37 cellular contexts compared by ENCODE assay signal in the genomic region with DNA sequence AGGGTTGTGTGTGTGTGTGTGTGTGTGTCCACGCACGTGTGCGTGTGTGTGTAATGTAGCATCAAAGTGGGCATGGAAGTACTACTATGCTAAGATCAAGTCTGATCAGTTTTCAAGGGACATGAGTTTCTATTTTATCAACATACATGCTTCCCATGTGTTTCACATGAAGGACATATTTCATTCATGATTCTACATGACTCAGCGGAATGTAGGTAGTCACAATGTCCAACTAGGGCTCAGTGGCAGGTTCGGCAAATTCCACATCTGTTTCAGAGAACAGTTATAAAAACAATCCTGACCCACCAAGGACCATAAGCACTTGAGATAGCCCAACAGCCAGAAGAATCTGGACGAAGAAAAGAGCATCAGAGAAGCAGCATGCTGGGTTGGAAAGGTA.
"Had no signal": no experiment of that assay in that cellular context is flagged by ENCODE, and none has a peak within 500 bp of the region (broad histone marks: within the 10 kb centered on the region; RNA-seq: fewer than 3 reads in every experiment).

No MANE protein-coding gene starts in this region.

- H3K4me1 Mint-ChIP-seq: activated CD4-positive, alpha-beta T cell treated with anti-CD3 and anti-CD28 coated beads, Interleukin-2, amount 10 ng/mL, durations not matched to agents 24 days and 14 days; activated naive CD4-positive, alpha-beta T cell treated with anti-CD3 and anti-CD28 coated beads, Interleukin-2, amount 10 ng/mL, durations not matched to agents 7 days and 5 days; activated naive CD4-positive, alpha-beta T cell treated with anti-CD3 and anti-CD28 coated beads, Interleukin-2, amount 50 U/mL, for 24 hours; activated naive CD8-positive, alpha-beta T cell treated with anti-CD3 and anti-CD28 coated beads, Interleukin-2, amount 10 ng/mL, durations not matched to agents 7 days and 5 days; activated naive CD8-positive, alpha-beta T cell treated with anti-CD3 and anti-CD28 coated beads, Interleukin-2, amount 50 U/mL, for 24 hours; central memory CD8-positive, alpha-beta T cell had no signal

- DNase-seq: activated CD4-positive, alpha-beta memory T cell treated with anti-CD3 and anti-CD28 coated beads for 36 hours; activated CD4-positive, alpha-beta T cell treated with anti-CD3 and anti-CD28 coated beads for 4 hours; activated CD4-positive, alpha-beta T cell treated with anti-CD3 and anti-CD28 coated beads, Interleukin-2, amount 10 ng/mL, durations not matched to agents 24 days and 14 days; activated CD4-positive, alpha-beta T cell treated with anti-CD3 and anti-CD28 coated beads, Interleukin-2, amount 50 U/mL, for 1 hour; activated CD4-positive, alpha-beta T cell treated with anti-CD3 and anti-CD28 coated beads, Interleukin-2, amount 50 U/mL, for 4 hours; activated CD4-positive, CD25-positive, alpha-beta regulatory T cell; activated CD8-positive, alpha-beta memory T cell treated with anti-CD3 and anti-CD28 coated beads, Interleukin-2, amount 50 U/mL, for 4 hours; activated CD8-positive, alpha-beta T cell treated with anti-CD3 and anti-CD28 coated beads for 36 hours; activated effector memory CD4-positive, alpha-beta T cell treated with Interleukin-2 at 50 U/mL for 16 hours; activated gamma-delta T cell; activated naive CD4-positive, alpha-beta T cell treated with anti-CD3 and anti-CD28 coated beads, Interleukin-2, amount 10 ng/mL, durations not matched to agents 7 days and 5 days; activated naive CD4-positive, alpha-beta T cell treated with Interleukin-2 at 50 U/mL for 16 hours; activated naive CD8-positive, alpha-beta T cell treated with anti-CD3 and anti-CD28 coated beads, Interleukin-2, amount 10 ng/mL, durations not matched to agents 7 days and 5 days; activated naive CD8-positive, alpha-beta T cell treated with anti-CD3 and anti-CD28 coated beads, Interleukin-2, amount 50 U/mL, for 24 hours; activated T-cell treated with anti-CD3 and anti-CD28 coated beads, Interleukin-2, amount 50 U/mL, for 24 hours; activated T-cell treated with anti-CD3 and anti-CD28 coated beads, Interleukin-2, amount 50 U/mL, for 48 hours; amygdala; anterior cingulate cortex; caudate nucleus; cerebellar nuclear complex; T-helper 1 cell; T-helper 2 cell; T-helper 9 cell; WERI-Rb-1 had no signal

- H3K27ac Mint-ChIP-seq: activated CD4-positive, alpha-beta memory T cell treated with anti-CD3 and anti-CD28 coated beads for 36 hours; activated CD4-positive, alpha-beta T cell treated with anti-CD3 and anti-CD28 coated beads, Interleukin-2, amount 10 ng/mL, durations not matched to agents 24 days and 14 days; activated CD8-positive, alpha-beta T cell treated with anti-CD3 and anti-CD28 coated beads for 36 hours; activated naive CD4-positive, alpha-beta T cell treated with anti-CD3 and anti-CD28 coated beads, Interleukin-2, amount 10 ng/mL, durations not matched to agents 7 days and 5 days; activated naive CD4-positive, alpha-beta T cell treated with anti-CD3 and anti-CD28 coated beads, Interleukin-2, amount 50 U/mL, for 24 hours; activated naive CD8-positive, alpha-beta T cell; activated naive CD8-positive, alpha-beta T cell treated with anti-CD3 and anti-CD28 coated beads, Interleukin-2, amount 10 ng/mL, durations not matched to agents 7 days and 5 days; activated naive CD8-positive, alpha-beta T cell treated with anti-CD3 and anti-CD28 coated beads, Interleukin-2, amount 50 U/mL, for 24 hours; activated T-cell treated with anti-CD3 and anti-CD28 coated beads, Interleukin-2, amount 50 U/mL, for 24 hours; activated T-helper 2 cell treated with anti-CD3 and anti-CD28 coated beads, Interferon-gamma antibody, Interleukin-2, Interleukin-4, amounts not matched to agents 10 μg/mL and 5 μg/mL and 100 μg/mL, durations not matched to agents 14 hours and 24 hours and 36 hours; brain; T-helper 1 cell treated with Interleukin-12 subunit alpha and Interleukin-12 subunit beta and Interleukin-4 antibody, amounts not matched to agents 30 μg/mL and 1 μg/mL, for 36 hours; T-helper 2 cell treated with Interferon-gamma antibody and Interleukin-4, amounts not matched to agents 5 μg/mL and 100 μg/mL, for 36 hours; WTC11 had no signal

- H3K4me1 ChIP-seq: ascending aorta had no signal

- H3K9me3 Mint-ChIP-seq: activated CD4-positive, alpha-beta memory T cell treated with anti-CD3 and anti-CD28 coated beads for 36 hours; activated CD4-positive, alpha-beta T cell treated with anti-CD3 and anti-CD28 coated beads, Interleukin-2, amount 10 ng/mL, durations not matched to agents 24 days and 14 days; activated CD8-positive, alpha-beta T cell treated with anti-CD3 and anti-CD28 coated beads for 36 hours; activated naive CD4-positive, alpha-beta T cell treated with anti-CD3 and anti-CD28 coated beads, Interleukin-2, amount 10 ng/mL, durations not matched to agents 7 days and 5 days; activated naive CD4-positive, alpha-beta T cell treated with anti-CD3 and anti-CD28 coated beads, Interleukin-2, amount 50 U/mL, for 24 hours; activated naive CD8-positive, alpha-beta T cell treated with anti-CD3 and anti-CD28 coated beads, Interleukin-2, amount 10 ng/mL, durations not matched to agents 7 days and 5 days; activated naive CD8-positive, alpha-beta T cell treated with anti-CD3 and anti-CD28 coated beads, Interleukin-2, amount 50 U/mL, for 24 hours; activated T-cell treated with anti-CD3 and anti-CD28 coated beads, Interleukin-2, amount 50 U/mL, for 24 hours; activated T-helper 2 cell treated with anti-CD3 and anti-CD28 coated beads, Interferon-gamma antibody, Interleukin-2, Interleukin-4, amounts not matched to agents 10 μg/mL and 5 μg/mL and 100 μg/mL, durations not matched to agents 14 hours and 24 hours and 36 hours; brain; central memory CD8-positive, alpha-beta T cell; T-helper 1 cell treated with Interleukin-12 subunit alpha and Interleukin-12 subunit beta and Interleukin-4 antibody, amounts not matched to agents 30 μg/mL and 1 μg/mL, for 36 hours; T-helper 2 cell treated with Interferon-gamma antibody and Interleukin-4, amounts not matched to agents 5 μg/mL and 100 μg/mL, for 36 hours; WTC11 had no signal

- H3K4me3 ChIP-seq: ascending aorta, cardiac muscle cell had no signal

- H3K27me3 Mint-ChIP-seq: activated CD4-positive, alpha-beta T cell treated with anti-CD3 and anti-CD28 coated beads, Interleukin-2, amount 10 ng/mL, durations not matched to agents 24 days and 14 days; activated CD8-positive, alpha-beta T cell treated with anti-CD3 and anti-CD28 coated beads for 36 hours; brain had no signal

- H3K36me3 ChIP-seq: ascending aorta, cardiac muscle cell, WERI-Rb-1 had no signal

- H3K9me3 ChIP-seq: ascending aorta had no signal

- H3K36me3 Mint-ChIP-seq: activated CD4-positive, alpha-beta memory T cell treated with anti-CD3 and anti-CD28 coated beads for 36 hours; activated naive CD4-positive, alpha-beta T cell treated with anti-CD3 and anti-CD28 coated beads, Interleukin-2, amount 10 ng/mL, durations not matched to agents 7 days and 5 days; activated naive CD4-positive, alpha-beta T cell treated with anti-CD3 and anti-CD28 coated beads, Interleukin-2, amount 50 U/mL, for 24 hours; activated naive CD8-positive, alpha-beta T cell; activated naive CD8-positive, alpha-beta T cell treated with anti-CD3 and anti-CD28 coated beads, Interleukin-2, amount 10 ng/mL, durations not matched to agents 7 days and 5 days; brain; WTC11 had no signal

- H3K27me3 ChIP-seq: ascending aorta, cardiac muscle cell had no signal

- FAIRE-seq: bronchial epithelial cell, TTC549 had no signal

- H3K27ac ChIP-seq: ascending aorta, cardiac muscle cell, WERI-Rb-1 had no signal

- H3K4me3 Mint-ChIP-seq: activated CD4-positive, alpha-beta memory T cell treated with anti-CD3 and anti-CD28 coated beads for 36 hours; activated CD4-positive, alpha-beta T cell treated with anti-CD3 and anti-CD28 coated beads, Interleukin-2, amount 10 ng/mL, durations not matched to agents 24 days and 14 days; activated CD8-positive, alpha-beta T cell treated with anti-CD3 and anti-CD28 coated beads for 36 hours; activated naive CD4-positive, alpha-beta T cell treated with anti-CD3 and anti-CD28 coated beads, Interleukin-2, amount 10 ng/mL, durations not matched to agents 7 days and 5 days; activated naive CD4-positive, alpha-beta T cell treated with anti-CD3 and anti-CD28 coated beads, Interleukin-2, amount 50 U/mL, for 24 hours; activated naive CD8-positive, alpha-beta T cell; activated naive CD8-positive, alpha-beta T cell treated with anti-CD3 and anti-CD28 coated beads, Interleukin-2, amount 10 ng/mL, durations not matched to agents 7 days and 5 days; activated naive CD8-positive, alpha-beta T cell treated with anti-CD3 and anti-CD28 coated beads, Interleukin-2, amount 50 U/mL, for 24 hours; activated T-cell treated with anti-CD3 and anti-CD28 coated beads, Interleukin-2, amount 50 U/mL, for 24 hours; brain; central memory CD8-positive, alpha-beta T cell; T-helper 1 cell treated with Interleukin-12 subunit alpha and Interleukin-12 subunit beta and Interleukin-4 antibody, amounts not matched to agents 30 μg/mL and 1 μg/mL, for 36 hours; T-helper 2 cell treated with Interferon-gamma antibody and Interleukin-4, amounts not matched to agents 5 μg/mL and 100 μg/mL, for 36 hours; WTC11 had no signal

- ATAC-seq: activated CD4-positive, CD25-positive, alpha-beta regulatory T cell treated with anti-CD3 and anti-CD28 coated beads, Interleukin-2, amount 50 U/mL, for 24 hours; activated CD8-positive, alpha-beta T cell treated with anti-CD3 and anti-CD28 coated beads for 36 hours; activated naive CD8-positive, alpha-beta T cell treated with anti-CD3 and anti-CD28 coated beads, Interleukin-2, amount 50 U/mL, for 24 hours; WTC11 had no signal
